ENCODE assay signal across 21 cellular contexts in the genomic region with DNA sequence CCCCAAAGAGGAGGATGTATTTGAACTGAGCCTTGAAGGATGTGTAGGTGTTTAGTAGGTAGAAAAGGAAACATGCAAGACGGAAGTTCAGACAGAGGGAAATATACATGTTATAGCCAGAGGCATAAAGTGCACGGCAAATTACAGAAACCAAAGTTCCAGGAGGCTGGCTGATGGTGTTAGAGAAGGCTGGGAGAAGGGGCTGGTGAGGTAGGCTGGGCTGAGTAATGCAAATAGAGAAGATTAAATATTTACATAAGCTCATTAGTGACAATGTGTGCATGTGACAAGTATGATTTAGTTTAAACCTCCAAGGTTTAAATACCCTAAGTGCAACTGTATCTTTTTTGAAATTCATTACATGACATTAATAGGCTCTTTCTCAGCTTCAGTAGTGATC.
A peak's percentile ranks its signal among the peaks of the same experiment; 100 is the strongest.
DNase-seq lines count a peak whose midpoint lies in the region; ATAC-seq and TF ChIP-seq lines count a peak whose summit lies in the region.
"Had no signal": no experiment of that assay in that cellular context is flagged by ENCODE, and none has a peak within 500 bp of the region (broad histone marks: within the 10 kb centered on the region; RNA-seq: fewer than 3 reads in every experiment).

No MANE protein-coding gene starts in this region.

- H3K4me1 ChIP-seq in mammary epithelial cell (ENCODE audit: insufficient read depth, low read length) = peaks cover 34% of the 10 kb centered on the region
- no peaks in the 10 kb centered on the region for H3K4me1 ChIP-seq in breast epithelium

- H3K4me3 ChIP-seq in mammary epithelial cell (replicated peaks in 1 of 3; ENCODE audit: insufficient read depth in 1 of 3, low read depth in 2 of 3, low read length in 3 of 3) = no peak overlapping the region
- H3K4me3 ChIP-seq in breast epithelium = no peak overlapping the region
- no peak overlapping the region for H3K4me3 ChIP-seq in epithelial cell of esophagus (ENCODE audit: low read length)
- H3K4me3 ChIP-seq: GM23248, PC-9, SK-N-MC had no signal

- H3K27ac ChIP-seq in mammary epithelial cell (ENCODE audit: insufficient read depth, low read depth, low read length) (no peak overlapping the region), breast epithelium (no peak overlapping the region)
- H3K27ac ChIP-seq: GM23248, PC-9, SK-N-MC had no signal

- CTCF ChIA-PET in mammary epithelial cell (lab: Charles Lee; ENCODE audit: low non-redundant PET) = no interaction called here

- H3K4me2 ChIP-seq in mammary epithelial cell (ENCODE audit: insufficient read depth, low read depth, low read length) = no peak overlapping the region
- H3K4me2 ChIP-seq: PC-9 had no signal

- TF ChIP-seq POLR2A in breast epithelium (IDR thresholded peaks at IDR 0.05) = no peak

- whole genome bisulfite sequencing in mammary epithelial cell (ENCODE audit: low coverage, missing lambda C conversion rate) = 78% methylated on average over 1 of the region's 2 CpGs

- intact Hi-C loops in mammary epithelial cell (cut with micrococcal nuclease) = loop anchor here (10.0 kb wide), 1 partner anchor 126 kb away; no protein-coding TSS in a partner anchor
- intact Hi-C loops in breast epithelium (cut with DNase I; ENCODE audit: low total_unique reads) = no loop called here

- H3K27me3 ChIP-seq in mammary epithelial cell (ENCODE audit: insufficient read depth, low read length) = no peaks in the 10 kb centered on the region
- peaks cover 0 to 4% of the 10 kb centered on the region in 2 donors for H3K27me3 ChIP-seq in breast epithelium

- no peak for DNase-seq in mammary epithelial cell
- no peak for DNase-seq in breast epithelium (ENCODE audit: low spot score in 2 of 2)
- DNase-seq in NCI-H510A treated with DMSO at 0.1 percent for 48 hours (lab: John Stamatoyannopoulos, UW) = peak; percentile 13
- DNase-seq in epithelial cell of esophagus (ENCODE audit: low read depth) = peak; percentile 16
- DNase-seq in cerebellar nuclear complex (lab: John Stamatoyannopoulos, UW) = no peak
- DNase-seq in DMS53 (lab: John Stamatoyannopoulos, UW) = no peak
- DNase-seq: CD4-positive, CD25-positive, alpha-beta regulatory T cell; DMS79; HCEC 1CT; MV-4-11; NCI-H1436; NCI-H1930; NCI-H2171; NCI-H345; PC-9; RPMI8226; SW 1271; T-helper 17 cell had no signal

- dilution Hi-C loops in mammary epithelial cell (cut with HindIII; ENCODE audit: low sequenced_read_pairs) = no loop called here

- no TSS peak for BruUV-seq in mammary epithelial cell (replicated peaks; lab: Mats Ljungman, UMichigan)

- TF ChIP-seq CTCF in mammary epithelial cell (conservative IDR thresholded peaks at IDR 0.05 in 1 of 2, IDR thresholded peaks at IDR 0.05 in 1 of 2; ENCODE audit: extremely low read depth in 1 of 2, insufficient read depth in 1 of 2, low read depth in 1 of 2, low read length in 2 of 2) = no peak
- TF ChIP-seq CTCF in breast epithelium (IDR thresholded peaks at IDR 0.05) = no peak
- TF ChIP-seq CTCF in epithelial cell of esophagus (IDR thresholded peaks at IDR 0.05; ENCODE audit: insufficient read depth, low read depth, low read length, missing control alignments) = no peak

- H3K79me2 ChIP-seq in mammary epithelial cell (ENCODE audit: insufficient read depth, low read length) = no peaks in the 10 kb centered on the region

- H3K9ac ChIP-seq in mammary epithelial cell (ENCODE audit: insufficient read depth, low read length) = no peak overlapping the region
- H3K9ac ChIP-seq: GM23248 had no signal

- no peak for ATAC-seq in GM18873 (IDR thresholded peaks at IDR 0.05; ENCODE audit: low FRiP score, unreplicated experiment)
- ATAC-seq: T-helper 17 cell had no signal

- H4K20me1 ChIP-seq in mammary epithelial cell (ENCODE audit: insufficient read depth, low read length) = no peaks in the 10 kb centered on the region

- in situ Hi-C loops in mammary epithelial cell (cut with MboI; ENCODE audit: low sequenced_read_pairs in 2 of 2) = no loop called here

- H3K9me3 ChIP-seq in mammary epithelial cell (replicated peaks; ENCODE audit: insufficient read depth, low read length) = no peaks in the 10 kb centered on the region
- no peaks in the 10 kb centered on the region for H3K9me3 ChIP-seq in breast epithelium

- peak overlapping the region; percentile 31 for H2AFZ ChIP-seq in mammary epithelial cell (ENCODE audit: low read depth, low read length)
- H2AFZ ChIP-seq: GM23248, PC-9 had no signal

- no peaks in the 10 kb centered on the region for H3K36me3 ChIP-seq in mammary epithelial cell (ENCODE audit: insufficient read depth, low read length)
- H3K36me3 ChIP-seq in breast epithelium = no peaks in the 10 kb centered on the region

Comparison
In these comparisons a context has a peak if more than half of its experiments do, and no peak if none do; other contexts are left out.
1. DNase-seq: peak in NCI-H510A treated with DMSO at 0.1 percent for 48 hours (single experiment) and epithelial cell of esophagus (single experiment); none in mammary epithelial cell (single experiment), breast epithelium (0 of 2), cerebellar nuclear complex (0 of 2) and DMS53 (single experiment).